In the genomic region with DNA sequence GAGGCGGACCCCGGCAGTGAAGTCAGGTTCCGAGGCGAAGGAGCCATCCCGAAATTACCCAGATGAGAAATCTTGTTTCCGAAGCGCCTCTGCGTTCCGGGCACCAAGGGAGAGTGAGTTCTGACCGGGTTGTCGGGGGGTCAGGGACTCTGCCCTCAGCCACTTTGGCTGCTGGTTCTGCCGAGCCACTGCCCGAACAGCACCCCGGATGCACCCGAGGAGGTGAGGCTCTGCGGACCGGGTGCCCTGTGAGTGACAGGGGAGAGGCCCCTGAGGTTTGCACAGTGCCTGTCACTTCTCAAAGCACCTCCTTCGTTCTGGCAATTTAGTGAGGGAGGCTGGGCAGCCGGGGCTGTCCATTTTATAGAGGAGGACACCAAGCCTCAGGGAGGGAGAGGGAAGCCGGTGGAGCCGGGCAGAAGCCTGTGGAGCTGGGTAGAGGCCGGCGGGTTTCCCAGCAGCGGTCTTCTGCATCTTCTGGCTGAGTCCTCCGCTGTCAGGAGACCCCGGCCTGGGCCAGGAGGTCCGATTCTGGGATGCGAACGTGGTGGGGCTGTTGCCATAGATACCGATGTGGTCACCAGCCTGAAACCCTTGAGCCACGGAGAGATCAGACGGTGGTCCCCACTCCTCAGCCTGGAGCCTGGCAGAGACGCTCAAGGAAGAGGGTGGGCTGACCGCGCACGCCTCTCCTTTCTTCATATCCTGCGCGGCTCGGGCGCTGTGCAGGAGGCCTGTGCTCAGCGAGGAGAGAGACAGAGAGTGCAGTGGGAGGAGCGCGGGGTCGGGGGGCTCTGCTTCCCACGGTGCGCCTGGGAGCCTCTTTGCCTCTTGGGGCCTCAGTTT, we compare ENCODE assay signal across 31 cellular contexts. TPM values are rescaled to one million over a fixed set of nuclear protein-coding genes. Genes with fewer than 3 reads are reported as not detected.
"Had no signal": no experiment of that assay in that cellular context is flagged by ENCODE, and none has a peak within 500 bp of the region (broad histone marks: within the 10 kb centered on the region; RNA-seq: fewer than 3 reads in every experiment).

No MANE protein-coding gene starts in this region.

- H3K4me3 ChIP-seq: breast epithelium, esophagus squamous epithelium, right lobe of liver, skin epidermis, stomach, thyroid gland, upper lobe of left lung had no signal

- H3K9me3 ChIP-seq: breast epithelium, esophagus squamous epithelium, right lobe of liver, stomach, thyroid gland, upper lobe of left lung had no signal

- FAIRE-seq: colon, endometrium, frontal cortex, keratinocyte had no signal

- H3K36me3 Mint-ChIP-seq: naive thymus-derived CD8-positive, alpha-beta T cell; stimulated activated naive B cell treated with anti-CD40 and anti-IgM and Interleukin-4, amounts not matched to agents 10 μg/mL and 1 μg/mL and 100 μg/mL, for 72 hours had no signal

- ATAC-seq: activated CD4-positive, CD25-positive, alpha-beta regulatory T cell treated with anti-CD3 and anti-CD28 coated beads, Interleukin-2, amount 50 U/mL, for 24 hours; left colon; naive thymus-derived CD8-positive, alpha-beta T cell; right lobe of liver; stimulated activated naive B cell treated with anti-CD40 and anti-IgM and Interleukin-4, amounts not matched to agents 10 μg/mL and 1 μg/mL and 100 μg/mL, for 72 hours had no signal

- H3K27ac ChIP-seq: breast epithelium, epithelial cell of prostate, esophagus squamous epithelium, right lobe of liver, skin epidermis, stomach, thyroid gland, upper lobe of left lung, WERI-Rb-1 had no signal

- H3K4me1 ChIP-seq: breast epithelium, esophagus squamous epithelium, right lobe of liver, thyroid gland had no signal

- H3K9me3 Mint-ChIP-seq: activated naive CD4-positive, alpha-beta T cell treated with anti-CD3 and anti-CD28 coated beads for 36 hours; central memory CD8-positive, alpha-beta T cell; naive thymus-derived CD8-positive, alpha-beta T cell; T-helper 1 cell treated with Interleukin-12 subunit alpha and Interleukin-12 subunit beta and Interleukin-4 antibody, amounts not matched to agents 30 μg/mL and 1 μg/mL, for 36 hours had no signal

- H3K4me1 Mint-ChIP-seq: central memory CD8-positive, alpha-beta T cell; naive thymus-derived CD8-positive, alpha-beta T cell; stimulated activated naive B cell treated with anti-CD40 and anti-IgM and Interleukin-4, amounts not matched to agents 10 μg/mL and 1 μg/mL and 100 μg/mL, for 72 hours had no signal

- H3K4me3 Mint-ChIP-seq: activated naive CD4-positive, alpha-beta T cell treated with anti-CD3 and anti-CD28 coated beads for 36 hours; central memory CD8-positive, alpha-beta T cell; naive thymus-derived CD8-positive, alpha-beta T cell; stimulated activated naive B cell treated with anti-CD40 and anti-IgM and Interleukin-4, amounts not matched to agents 10 μg/mL and 1 μg/mL and 100 μg/mL, for 72 hours; T-helper 1 cell treated with Interleukin-12 subunit alpha and Interleukin-12 subunit beta and Interleukin-4 antibody, amounts not matched to agents 30 μg/mL and 1 μg/mL, for 36 hours had no signal

- H3K36me3 ChIP-seq: breast epithelium, esophagus squamous epithelium, right lobe of liver, stomach, thyroid gland, upper lobe of left lung, WERI-Rb-1 had no signal

- H3K27me3 ChIP-seq: right lobe of liver, thyroid gland, upper lobe of left lung had no signal

- DNase-seq: activated CD4-positive, alpha-beta T cell treated with anti-CD3 and anti-CD28 coated beads for 48 hours; activated CD4-positive, alpha-beta T cell treated with anti-CD3 and anti-CD28 coated beads, Interleukin-2, amount 50 U/mL, for 48 hours; activated CD8-positive, alpha-beta memory T cell treated with anti-CD3 and anti-CD28 coated beads for 24 hours; activated effector memory CD4-positive, alpha-beta T cell treated with anti-CD3 and anti-CD28 coated beads, Interleukin-2, amount 50 U/mL, for 16 hours; activated naive CD4-positive, alpha-beta T cell treated with anti-CD3 and anti-CD28 coated beads for 36 hours; amniotic stem cell; effector CD8-positive, alpha-beta T cell; esophagus squamous epithelium; glutamatergic neuron; mesenchymal stem cell; stimulated activated naive B cell treated with anti-CD40 and anti-IgM and Interleukin-4, amounts not matched to agents 10 μg/mL and 1 μg/mL and 100 μg/mL, for 72 hours; stomach; T-helper 9 cell; thyroid gland; WERI-Rb-1 had no signal

- H3K27ac Mint-ChIP-seq: activated naive CD4-positive, alpha-beta T cell treated with anti-CD3 and anti-CD28 coated beads for 36 hours; naive thymus-derived CD8-positive, alpha-beta T cell; progenitor cell of endocrine pancreas; stimulated activated naive B cell treated with anti-CD40 and anti-IgM and Interleukin-4, amounts not matched to agents 10 μg/mL and 1 μg/mL and 100 μg/mL, for 72 hours; T-helper 1 cell treated with Interleukin-12 subunit alpha and Interleukin-12 subunit beta and Interleukin-4 antibody, amounts not matched to agents 30 μg/mL and 1 μg/mL, for 36 hours had no signal

RNA-seq across cellular contexts. Expression of gene SHH, which starts 18.9 kb away (rescaled TPM):
- total RNA-seq: activated naive CD4-positive, alpha-beta T cell treated with anti-CD3 and anti-CD28 coated beads for 36 hours; breast epithelium; esophagus squamous epithelium; lower leg skin; naive thymus-derived CD8-positive, alpha-beta T cell; thyroid gland had no signal
- polyA plus RNA-seq: keratinocyte had no signal
